8 cellular contexts compared by ENCODE assay signal in the genomic region with DNA sequence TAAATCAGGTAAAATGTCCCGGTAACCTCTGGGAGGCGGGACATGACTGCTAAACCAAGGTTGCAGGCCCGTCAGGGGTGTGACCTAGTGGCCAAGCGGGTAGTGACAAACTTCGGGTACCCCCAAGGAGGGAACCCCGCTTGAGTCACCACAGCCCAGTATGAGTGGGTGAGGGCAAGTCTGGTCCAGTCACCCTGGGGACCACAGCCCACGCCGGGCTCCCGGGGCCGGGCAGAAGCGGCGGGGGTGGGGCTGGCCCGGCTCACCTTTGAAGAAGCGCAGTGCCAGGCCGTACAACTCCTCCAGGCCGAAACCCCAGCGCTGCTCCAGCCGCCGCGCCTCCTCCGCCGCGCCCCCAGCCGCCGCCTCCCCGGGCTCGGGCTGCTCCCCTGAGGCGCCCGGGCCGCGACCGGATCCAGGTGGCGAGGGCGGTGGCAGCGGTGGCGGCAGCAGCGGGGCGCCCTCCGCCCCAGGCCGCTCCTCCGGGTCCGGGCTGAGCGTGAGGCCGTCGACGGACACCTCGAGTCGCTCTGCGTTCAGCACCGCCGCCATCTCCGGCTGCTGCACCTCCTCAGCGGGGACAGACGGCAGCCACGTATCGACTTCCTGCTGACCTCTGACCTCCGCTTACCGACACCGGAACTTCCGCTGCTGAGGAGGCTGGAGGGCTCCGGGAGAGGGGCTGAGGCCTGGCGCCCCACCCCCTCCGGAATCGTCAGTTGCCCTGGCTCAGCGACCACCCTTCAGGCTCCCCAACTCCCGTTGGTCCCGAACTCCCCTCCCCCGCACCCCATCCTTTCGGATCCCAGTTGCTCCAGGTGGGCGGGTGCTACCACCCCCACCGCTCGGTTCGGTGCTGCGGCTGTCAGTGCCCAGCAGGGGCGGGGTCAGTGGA. TPM values are rescaled to one million over a fixed set of nuclear protein-coding genes. Genes with fewer than 3 reads are reported as not detected.
DNase-seq lines count a peak whose midpoint lies in the region; ATAC-seq, FAIRE-seq and TF ChIP-seq lines count a peak whose summit lies in the region.

Gene ACBD3 (minus strand): TSS at position 618 of the 895 bp plus-strand sequence. CDS start 66 bp downstream, at position 552.

- H3K9ac ChIP-seq in Karpas-422 (ENCODE audit: low read length): peak within 1 kb of the TSS; percentile 90

- peaks cover 60% of the 10 kb centered on the region for H3K79me2 ChIP-seq in Karpas-422 (ENCODE audit: low read length)

- TF ChIP-seq POLR2A in esophagus muscularis mucosa (IDR thresholded peaks at IDR 0.05; ENCODE audit: low read depth): peak; percentile 79

- H3K4me3 ChIP-seq in Karpas-422 (ENCODE audit: low read length) (peak within 1 kb of the TSS; percentile 85), esophagus muscularis mucosa (peak within 1 kb of the TSS; percentile 82 to 96 (median 90))

- peak within 1 kb of the TSS; percentile 52 for H3K27ac ChIP-seq in Karpas-422 (ENCODE audit: low read length)
- H3K27ac ChIP-seq in esophagus muscularis mucosa (replicated peaks in 1 of 4): peak within 1 kb of the TSS; percentile 88 to 96 (median 94)

- peak in 1 of 3 experiments; percentile 33 for TF ChIP-seq CTCF in esophagus muscularis mucosa (IDR thresholded peaks at IDR 0.05)

- DNase-seq in DMS79 treated with DMSO at 0.1 percent for 48 hours (lab: John Stamatoyannopoulos, UW) (peak; percentile 96), Karpas-422 (peak; percentile 95), RCC 7860 (ENCODE audit: low spot score) (peak; percentile 81), esophagus muscularis mucosa (ENCODE audit: extremely low spot score) (peak; percentile 95), myocyte (ENCODE audit: low read depth) (peak; percentile 90)
- DNase-seq in activated T-cell treated with anti-CD3 and anti-CD28 coated beads, Interleukin-2, amount 50 U/mL, for 48 hours: peak; percentile 85 to 89
- DNase-seq in stimulated activated CD8-positive, alpha-beta memory T cell treated with anti-CD3 and anti-CD28 coated beads, Interleukin-7, amount 100 ng/mL, for 4 hours (ENCODE audit: low read depth in 2 of 2): peak; percentile 73 to 76

- H4K20me1 ChIP-seq in Karpas-422 (ENCODE audit: insufficient read depth, low read depth, low read length): peaks cover 15% of the 10 kb centered on the region

- H3K27me3 ChIP-seq in Karpas-422 (ENCODE audit: low read length) (no peaks in the 10 kb centered on the region), esophagus muscularis mucosa (no peaks in the 10 kb centered on the region)

- H3K4me2 ChIP-seq in Karpas-422 (ENCODE audit: low read depth, low read length, poor library complexity, severe bottlenecking): peak within 1 kb of the TSS; percentile 98

- H3K36me3 ChIP-seq in Karpas-422 (ENCODE audit: insufficient read depth, low read length): peaks cover 4% of the 10 kb centered on the region; the same call in 1 of the 2 replicates
- H3K36me3 ChIP-seq in esophagus muscularis mucosa: no peaks in the 10 kb centered on the region

- ATAC-seq in GM21825 (IDR thresholded peaks at IDR 0.05; ENCODE audit: unreplicated experiment): peak; percentile 97

- no peaks in the 10 kb centered on the region for H3K9me2 ChIP-seq in Karpas-422 (replicated peaks; ENCODE audit: insufficient read depth, low read length)

- no peak for TF ChIP-seq EP300 in esophagus muscularis mucosa (IDR thresholded peaks at IDR 0.05)

- H2AFZ ChIP-seq in Karpas-422 (ENCODE audit: low read length): peak within 1 kb of the TSS; percentile 76

- H3K4me1 ChIP-seq in Karpas-422 (ENCODE audit: low read length) (peaks cover 42% of the 10 kb centered on the region), esophagus muscularis mucosa (peaks cover 42 to 53% (median 47%) of the 10 kb centered on the region in 4 donors)

- no peak for FAIRE-seq in RCC 7860 (lab: Jason Lieb, UNC)

- H3K9me3 ChIP-seq in Karpas-422 (ENCODE audit: low read length): no peaks in the 10 kb centered on the region
- H3K9me3 ChIP-seq in esophagus muscularis mucosa: no peaks in the 10 kb centered on the region

- 0% methylated on average over 3 of the region's 75 CpGs for WGBS in esophagus muscularis mucosa

- intact Hi-C loops in esophagus muscularis mucosa (cut with DNase I): loop anchor here (5.0 kb wide), 1 partner anchor 119 kb away; no protein-coding TSS in a partner anchor

RNA-seq across cellular contexts. Expression of gene ACBD3, which starts in this region (rescaled TPM):
- 20.6 and 25.2 TPM in 2 replicates for total RNA-seq in Karpas-422 (2014; rRNA removed; shearing (Covaris generic); ENCODE audit: low replicate concordance)
- 10 to 100 TPM; 28.1 to 53.6 (median 32.6) TPM for total RNA-seq in esophagus muscularis mucosa
- 54.6 and 82.4 TPM in 2 replicates for total RNA-seq in myocyte
- polyA plus RNA-seq in myocyte (2012): 33.2 TPM

Comparison
In these comparisons a context has a peak if more than half of its experiments do, and no peak if none do; other contexts are left out.
1. Peak in every context shown above with its lines: DNase-seq, ATAC-seq, H3K4me3 ChIP-seq and H3K27ac ChIP-seq.